In the genomic region with DNA sequence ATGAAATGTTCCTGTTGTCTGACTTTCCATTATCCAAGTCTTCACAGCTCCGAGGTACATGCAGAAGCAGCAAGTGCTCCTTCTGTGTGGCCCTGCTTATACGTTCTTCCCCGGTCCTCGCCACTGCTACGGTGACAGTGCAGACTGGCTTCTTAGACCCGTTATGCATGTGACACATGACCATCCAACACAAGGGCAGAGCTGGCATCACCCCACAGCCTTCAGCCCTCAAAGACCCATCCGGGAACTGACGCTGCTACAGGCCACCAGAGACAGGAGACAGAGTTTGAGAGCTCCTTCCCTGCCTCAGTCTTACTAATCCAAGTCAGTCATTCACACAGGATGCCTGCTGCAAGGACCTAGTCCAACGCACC, we compare ENCODE assay signal across 17 cellular contexts.
"Had no signal": no experiment of that assay in that cellular context is flagged by ENCODE, and none has a peak within 500 bp of the region (broad histone marks: within the 10 kb centered on the region; RNA-seq: fewer than 3 reads in every experiment).

No MANE protein-coding gene starts in this region.

- H3K9me3 ChIP-seq: mucosa of descending colon, right atrium auricular region had no signal

- H3K27ac Mint-ChIP-seq: activated CD8-positive, alpha-beta T cell treated with anti-CD3 and anti-CD28 coated beads for 36 hours; T-helper 1 cell treated with Interleukin-12 subunit alpha and Interleukin-12 subunit beta and Interleukin-4 antibody, amounts not matched to agents 30 μg/mL and 1 μg/mL, for 36 hours; WTC11 had no signal

- ATAC-seq: activated CD8-positive, alpha-beta T cell treated with anti-CD3 and anti-CD28 coated beads for 36 hours; activated T-cell treated with anti-CD3 and anti-CD28 coated beads, Interleukin-2, amount 50 U/mL, for 4 hours; mucosa of descending colon; naive thymus-derived CD8-positive, alpha-beta T cell; stimulated activated naive CD8-positive, alpha-beta T cell treated with anti-CD3 and anti-CD28 coated beads, Interleukin-15, Interleukin-2, amounts not matched to agents 100 U/mL and 50 U/mL, for 24 hours had no signal

- H3K4me3 ChIP-seq: cardiac muscle cell, mucosa of descending colon, right atrium auricular region, smooth muscle cell had no signal

- DNase-seq: activated CD4-positive, alpha-beta T cell treated with anti-CD3 and anti-CD28 coated beads for 48 hours; activated CD8-positive, alpha-beta T cell treated with anti-CD3 and anti-CD28 coated beads for 36 hours; activated effector memory CD4-positive, alpha-beta T cell treated with Interleukin-2 at 50 U/mL for 16 hours; activated naive CD4-positive, alpha-beta T cell treated with anti-CD3 and anti-CD28 coated beads, Interleukin-2, amount 50 U/mL, for 16 hours; activated T-cell treated with anti-CD3 and anti-CD28 coated beads, Interleukin-2, amount 50 U/mL, for 4 hours; islet precursor cell; mucosa of descending colon; naive thymus-derived CD8-positive, alpha-beta T cell; stimulated activated CD4-positive, alpha-beta T cell treated with anti-CD3 and anti-CD28 coated beads, Interleukin-4, amount 100 ng/mL, for 4 hours; stimulated activated CD8-positive, alpha-beta memory T cell treated with anti-CD3 and anti-CD28 coated beads, Interleukin-4, amount 100 ng/mL, for 48 hours; stimulated activated naive CD8-positive, alpha-beta T cell treated with anti-CD3 and anti-CD28 coated beads, Interleukin-15, Interleukin-2, amounts not matched to agents 100 U/mL and 50 U/mL, for 24 hours; trophoblast cell had no signal

- H3K4me2 ChIP-seq: smooth muscle cell had no signal

- H3K9me3 Mint-ChIP-seq: activated CD8-positive, alpha-beta T cell treated with anti-CD3 and anti-CD28 coated beads for 36 hours; activated T-cell treated with anti-CD3 and anti-CD28 coated beads, Interleukin-2, amount 50 U/mL, for 4 hours; naive thymus-derived CD8-positive, alpha-beta T cell; T-helper 1 cell treated with Interleukin-12 subunit alpha and Interleukin-12 subunit beta and Interleukin-4 antibody, amounts not matched to agents 30 μg/mL and 1 μg/mL, for 36 hours; WTC11 had no signal

- H3K36me3 ChIP-seq: cardiac muscle cell had no signal

- H3K27ac ChIP-seq: cardiac muscle cell, right atrium auricular region had no signal

- H3K27me3 ChIP-seq: cardiac muscle cell, right atrium auricular region had no signal

- H3K27me3 Mint-ChIP-seq: activated CD8-positive, alpha-beta T cell treated with anti-CD3 and anti-CD28 coated beads for 36 hours; naive thymus-derived CD8-positive, alpha-beta T cell had no signal

- H3K4me3 Mint-ChIP-seq: activated CD8-positive, alpha-beta T cell treated with anti-CD3 and anti-CD28 coated beads for 36 hours; activated T-cell treated with anti-CD3 and anti-CD28 coated beads, Interleukin-2, amount 50 U/mL, for 4 hours; naive thymus-derived CD8-positive, alpha-beta T cell; T-helper 1 cell treated with Interleukin-12 subunit alpha and Interleukin-12 subunit beta and Interleukin-4 antibody, amounts not matched to agents 30 μg/mL and 1 μg/mL, for 36 hours; WTC11 had no signal
